Comparison of ENCODE assay signal across 11 cellular contexts in the genomic region with DNA sequence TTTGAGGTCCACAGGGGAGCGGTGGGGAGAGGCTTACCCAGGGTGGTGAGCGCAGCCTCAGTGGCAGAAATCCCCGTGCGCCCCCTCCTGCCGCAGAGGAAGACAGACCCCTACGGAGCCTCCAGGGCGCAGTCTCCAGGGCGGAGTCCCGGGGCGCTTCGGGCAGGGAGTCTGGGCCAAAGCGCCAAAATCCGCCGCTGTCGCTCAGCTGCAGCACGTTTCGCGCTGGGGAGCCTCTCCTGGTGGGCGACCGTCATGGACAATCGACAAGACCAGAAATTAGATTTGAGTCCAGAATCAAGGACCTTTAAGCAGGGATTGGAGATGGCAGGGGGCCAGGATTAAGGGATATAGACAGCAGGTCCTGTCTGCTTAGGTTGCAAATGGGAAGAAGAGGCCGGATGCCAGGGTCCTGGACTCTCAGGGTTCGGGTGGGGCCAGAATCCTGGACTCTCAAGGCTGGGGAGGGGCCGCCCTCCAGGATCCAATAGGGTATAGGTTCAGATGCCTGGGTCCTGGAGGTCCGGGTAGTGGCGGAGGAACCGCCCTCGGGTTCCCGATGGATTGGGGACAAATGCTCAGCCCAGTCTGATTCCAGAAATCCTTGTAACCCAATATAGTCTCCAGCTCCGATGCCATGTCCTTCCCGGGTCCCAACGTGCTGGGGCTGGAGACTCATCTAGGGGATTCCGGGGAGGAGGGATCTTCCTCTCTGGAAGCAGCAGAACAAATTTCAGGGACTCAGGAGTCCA. TPM values are rescaled to one million over a fixed set of nuclear protein-coding genes. Genes with fewer than 3 reads are reported as not detected.
DNase-seq lines count a peak whose midpoint lies in the region; ATAC-seq and TF ChIP-seq lines count a peak whose summit lies in the region.
"Had no signal": no experiment of that assay in that cellular context is flagged by ENCODE, and none has a peak within 500 bp of the region (broad histone marks: within the 10 kb centered on the region; RNA-seq: fewer than 3 reads in every experiment).

No MANE protein-coding gene starts in this region.

- no peak for TF ChIP-seq POLR2A in lower leg skin (IDR thresholded peaks at IDR 0.05)

- peaks cover 4 to 75% (median 56%) of the 10 kb centered on the region in 45 donors for H3K27me3 ChIP-seq in dorsolateral prefrontal cortex

- H3K36me3 Mint-ChIP-seq in IgD-negative memory B cell = no peaks in the 10 kb centered on the region

- H3K36me3 ChIP-seq in mucosa of descending colon (ENCODE audit: low read depth) = no peaks in the 10 kb centered on the region
- H3K36me3 ChIP-seq: breast epithelium had no signal

- H3K27me3 Mint-ChIP-seq in IgD-negative memory B cell = peaks cover 27% of the 10 kb centered on the region

- DNase-seq in Daoy (ENCODE audit: low read depth) (peak; percentile 27), astrocyte of the spinal cord (ENCODE audit: low read depth, low spot score) (no peak), mucosa of descending colon (no peak), lower leg skin (ENCODE audit: low spot score in 2 of 2) (no peak), dorsolateral prefrontal cortex (no peak), activated gamma-delta T cell treated with Interleukin-2 at 50 U/mL for 16 hours (no peak)
- DNase-seq: NCI-H2227 treated with DMSO at 0.1 percent for 48 hours, SIG-M5 had no signal

- no peaks in the 10 kb centered on the region for H3K9me3 ChIP-seq in mucosa of descending colon
- H3K9me3 ChIP-seq: breast epithelium had no signal

- H3K27ac Mint-ChIP-seq in IgD-negative memory B cell = peak overlapping the region in 2 of 3 donors; percentile 65 to 81

- peaks cover 15 to 19% (median 18%) of the 10 kb centered on the region in 3 donors for H3K4me1 Mint-ChIP-seq in IgD-negative memory B cell

- in situ Hi-C loops in astrocyte of the spinal cord (cut with HindIII; ENCODE audit: low sequenced_read_pairs) = no loop called here

- no peaks in the 10 kb centered on the region for H3K4me1 ChIP-seq in mucosa of descending colon (ENCODE audit: low read depth)
- H3K4me1 ChIP-seq: breast epithelium had no signal

- TF ChIP-seq CTCF in astrocyte of the spinal cord (IDR thresholded peaks at IDR 0.05; ENCODE audit: low read depth, low read length) = peak; percentile 5
- TF ChIP-seq CTCF in mucosa of descending colon (IDR thresholded peaks at IDR 0.05) = no peak
- no peak for TF ChIP-seq CTCF in lower leg skin (IDR thresholded peaks at IDR 0.05)
- TF ChIP-seq CTCF in dorsolateral prefrontal cortex (IDR thresholded peaks at IDR 0.05 in 54 of 56, conservative IDR thresholded peaks at IDR 0.05 in 2 of 56; ENCODE audit: low read depth in 1 of 56, partially characterized antibody in 56 of 56) = no peak

- intact Hi-C loops in mucosa of descending colon (cut with DNase I, micrococcal nuclease) = loop anchor here (5.0 kb wide), 3 partner anchors 61 to 116 kb away; no protein-coding TSS in a partner anchor
- intact Hi-C loops in lower leg skin (cut with DNase I; ENCODE audit: low total_unique reads) = loop anchor here (5.0 to 10.0 kb wide), 2 partner anchors 61 to 123 kb away; no protein-coding TSS in a partner anchor
- intact Hi-C loops in dorsolateral prefrontal cortex (cut with DNase I) = loop anchor here in 1 of 2 donors (10.0 kb wide), 1 partner anchor 233 kb away; a partner anchor contains a TSS

- ATAC-seq in mucosa of descending colon = peak; percentile 12
- ATAC-seq in GM21786 (IDR thresholded peaks at IDR 0.05; ENCODE audit: unreplicated experiment) = no peak

- WGBS in lower leg skin, 2 donors = 3 to 7% methylated on average over 33 of the region's 33 CpGs

- H3K27ac ChIP-seq in dorsolateral prefrontal cortex = no peak overlapping the region
- H3K27ac ChIP-seq: breast epithelium had no signal

- peak overlapping the region in 2 of 4 donors; percentile 19 to 73 for H3K4me3 Mint-ChIP-seq in IgD-negative memory B cell

- no peaks in the 10 kb centered on the region for H3K9me3 Mint-ChIP-seq in IgD-negative memory B cell

- H3K4me3 ChIP-seq in astrocyte of the spinal cord (ENCODE audit: low read depth, low read length) = no peak overlapping the region
- no peak overlapping the region for H3K4me3 ChIP-seq in mucosa of descending colon
- H3K4me3 ChIP-seq in lower leg skin (ENCODE audit: low read depth, poor library complexity, severe bottlenecking) = no peak overlapping the region
- H3K4me3 ChIP-seq in dorsolateral prefrontal cortex = no peak overlapping the region

RNA-seq across cellular contexts. Expression of a gene that starts 7.9 kb away (rescaled TPM):
- 109 and 110 TPM in 2 replicates for total RNA-seq in Daoy (2014; rRNA removed; shearing (Covaris generic))
- polyA plus RNA-seq in IgD-negative memory B cell = 2,343 TPM
- total RNA-seq in mucosa of descending colon (100 to 1,000 TPM; 316 to 631 (median 383) TPM), lower leg skin (100 to 1,000 TPM; 685 to 929 (median 835) TPM), dorsolateral prefrontal cortex (100 to 1,000 TPM in 88 of 120 experiments, 10 to 100 TPM in 32; 69.4 to 274 (median 123) TPM)
